ENCODE assay signal across 1 cellular context in the genomic region with DNA sequence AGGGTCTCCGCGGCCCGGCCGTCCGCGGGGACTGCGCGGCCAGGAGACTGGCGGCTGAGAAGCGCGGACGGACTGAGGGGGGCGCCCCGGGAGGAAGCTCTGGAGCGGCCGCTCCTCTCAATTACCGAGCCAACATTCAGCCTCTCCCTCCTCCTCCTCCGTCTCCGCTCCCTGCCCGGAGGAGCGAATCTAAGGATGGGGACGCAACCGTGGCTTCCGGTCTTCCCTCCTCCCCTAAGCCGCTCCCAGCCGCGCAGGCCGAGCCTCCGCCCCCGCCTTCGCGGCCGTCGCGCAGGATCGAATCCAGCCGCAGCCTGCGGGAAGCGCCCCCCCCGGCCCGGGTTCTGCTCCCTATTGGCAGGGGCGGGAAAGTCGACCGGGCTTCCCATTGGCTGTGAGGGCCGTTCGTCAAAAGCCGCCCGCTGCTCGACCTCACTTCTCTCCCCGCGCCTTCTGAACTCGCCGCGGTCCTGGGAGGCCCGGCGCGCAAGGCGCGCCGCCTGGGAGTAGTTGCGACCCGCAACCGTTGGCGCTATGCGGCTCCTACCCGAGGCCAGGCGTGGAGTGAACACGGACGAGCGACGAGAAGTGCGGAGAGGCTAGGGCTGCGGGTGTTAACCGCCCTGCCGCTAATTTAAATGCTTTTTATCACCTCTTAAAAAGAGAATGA.
TF ChIP-seq lines count a peak whose summit lies in the region.

A gene (minus strand): TSS at position 197 of the 670 bp plus-strand sequence. CDS start 302 bp downstream, outside the sequence.

TF ChIP-seq in HepG2, 621 proteins besides CTCF, POLR2A, EP300 and RAD21 (continued from another document and continues in another):
- TF ChIP-seq ZBTB20 (CRISPR knock-in tag; IDR thresholded peaks at IDR 0.05; ENCODE audit: borderline replicate concordance, low read depth), result 0 out of 2 replicates have a peak, but pooled peaks have one; percentile 18
- TF ChIP-seq, protein P1, sequence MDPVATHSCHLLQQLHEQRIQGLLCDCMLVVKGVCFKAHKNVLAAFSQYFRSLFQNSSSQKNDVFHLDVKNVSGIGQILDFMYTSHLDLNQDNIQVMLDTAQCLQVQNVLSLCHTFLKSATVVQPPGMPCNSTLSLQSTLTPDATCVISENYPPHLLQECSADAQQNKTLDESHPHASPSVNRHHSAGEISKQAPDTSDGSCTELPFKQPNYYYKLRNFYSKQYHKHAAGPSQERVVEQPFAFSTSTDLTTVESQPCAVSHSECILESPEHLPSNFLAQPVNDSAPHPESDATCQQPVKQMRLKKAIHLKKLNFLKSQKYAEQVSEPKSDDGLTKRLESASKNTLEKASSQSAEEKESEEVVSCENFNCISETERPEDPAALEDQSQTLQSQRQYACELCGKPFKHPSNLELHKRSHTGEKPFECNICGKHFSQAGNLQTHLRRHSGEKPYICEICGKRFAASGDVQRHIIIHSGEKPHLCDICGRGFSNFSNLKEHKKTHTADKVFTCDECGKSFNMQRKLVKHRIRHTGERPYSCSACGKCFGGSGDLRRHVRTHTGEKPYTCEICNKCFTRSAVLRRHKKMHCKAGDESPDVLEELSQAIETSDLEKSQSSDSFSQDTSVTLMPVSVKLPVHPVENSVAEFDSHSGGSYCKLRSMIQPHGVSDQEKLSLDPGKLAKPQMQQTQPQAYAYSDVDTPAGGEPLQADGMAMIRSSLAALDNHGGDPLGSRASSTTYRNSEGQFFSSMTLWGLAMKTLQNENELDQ (CRISPR knock-in tag; IDR thresholded peaks at IDR 0.05; ENCODE audit: borderline replicate concordance), result no peak; the same call in 1 of the 2 replicates
- no peak for TF ChIP-seq SSRP1 (CRISPR knock-in tag; IDR thresholded peaks at IDR 0.05)
- TF ChIP-seq ZNF577 (CRISPR knock-in tag; IDR thresholded peaks at IDR 0.05; ENCODE audit: borderline replicate concordance, low read depth), result no peak
- peak; percentile 95 for TF ChIP-seq GABPB1 (CRISPR knock-in tag; IDR thresholded peaks at IDR 0.05)
- TF ChIP-seq ZNF251 (CRISPR knock-in tag; IDR thresholded peaks at IDR 0.05), result no peak
- TF ChIP-seq TRIM24 (CRISPR knock-in tag; IDR thresholded peaks at IDR 0.05), result no peak
- TF ChIP-seq, protein P2, sequence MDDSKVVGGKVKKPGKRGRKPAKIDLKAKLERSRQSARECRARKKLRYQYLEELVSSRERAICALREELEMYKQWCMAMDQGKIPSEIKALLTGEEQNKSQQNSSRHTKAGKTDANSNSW (CRISPR knock-in tag; IDR thresholded peaks at IDR 0.05; ENCODE audit: borderline replicate concordance), result no peak
- TF ChIP-seq POLR2AphosphoS2 (IDR thresholded peaks at IDR 0.05; ENCODE audit: low read depth, low read length), result no peak
- TF ChIP-seq, protein P3, sequence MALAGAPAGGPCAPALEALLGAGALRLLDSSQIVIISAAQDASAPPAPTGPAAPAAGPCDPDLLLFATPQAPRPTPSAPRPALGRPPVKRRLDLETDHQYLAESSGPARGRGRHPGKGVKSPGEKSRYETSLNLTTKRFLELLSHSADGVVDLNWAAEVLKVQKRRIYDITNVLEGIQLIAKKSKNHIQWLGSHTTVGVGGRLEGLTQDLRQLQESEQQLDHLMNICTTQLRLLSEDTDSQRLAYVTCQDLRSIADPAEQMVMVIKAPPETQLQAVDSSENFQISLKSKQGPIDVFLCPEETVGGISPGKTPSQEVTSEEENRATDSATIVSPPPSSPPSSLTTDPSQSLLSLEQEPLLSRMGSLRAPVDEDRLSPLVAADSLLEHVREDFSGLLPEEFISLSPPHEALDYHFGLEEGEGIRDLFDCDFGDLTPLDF (CRISPR knock-in tag; IDR thresholded peaks at IDR 0.05), result peak; percentile 96
- TF ChIP-seq POLR2AphosphoS5 (IDR thresholded peaks at IDR 0.05; ENCODE audit: low read depth, low read length), result peak; percentile 96
- TF ChIP-seq FOXA1 (IDR thresholded peaks at IDR 0.05), result no peak
- peak; percentile 40 for TF ChIP-seq FOXA1 (CRISPR knock-in tag; IDR thresholded peaks at IDR 0.05)
- TF ChIP-seq DR1 (CRISPR knock-in tag; IDR thresholded peaks at IDR 0.05), result peak; percentile 87
- TF ChIP-seq ZNF264 (CRISPR knock-in tag; IDR thresholded peaks at IDR 0.05), result peak; percentile 93
- peak; percentile 66 for TF ChIP-seq ZNF143 (CRISPR knock-in tag; IDR thresholded peaks at IDR 0.05)
- TF ChIP-seq RFX3 (CRISPR knock-in tag; IDR thresholded peaks at IDR 0.05), result no peak; the same call in 1 of the 2 replicates
- TF ChIP-seq, protein P4, sequence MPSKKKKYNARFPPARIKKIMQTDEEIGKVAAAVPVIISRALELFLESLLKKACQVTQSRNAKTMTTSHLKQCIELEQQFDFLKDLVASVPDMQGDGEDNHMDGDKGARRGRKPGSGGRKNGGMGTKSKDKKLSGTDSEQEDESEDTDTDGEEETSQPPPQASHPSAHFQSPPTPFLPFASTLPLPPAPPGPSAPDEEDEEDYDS (CRISPR knock-in tag; IDR thresholded peaks at IDR 0.05), result peak; percentile 93
- TF ChIP-seq MTF1 (CRISPR knock-in tag; IDR thresholded peaks at IDR 0.05), result no peak; the same call in 1 of the 2 replicates
- TF ChIP-seq ZBTB21 (CRISPR knock-in tag; IDR thresholded peaks at IDR 0.05), result no peak; the same call in 1 of the 2 replicates
- TF ChIP-seq ZFP62 (CRISPR knock-in tag; IDR thresholded peaks at IDR 0.05), result no peak
- peak; percentile 77; the same call in 1 of the 2 replicates for TF ChIP-seq ZNF589 (CRISPR knock-in tag; conservative IDR thresholded peaks at IDR 0.05)
- peak; percentile 75; the same call in 1 of the 2 replicates for TF ChIP-seq MEIS2 (CRISPR knock-in tag; IDR thresholded peaks at IDR 0.05)
- peak; percentile 45; the same call in 1 of the 2 replicates for TF ChIP-seq DPF2 (CRISPR knock-in tag; IDR thresholded peaks at IDR 0.05; ENCODE audit: borderline replicate concordance, low read depth)
- peak; percentile 96 for TF ChIP-seq KLF12 (CRISPR knock-in tag; IDR thresholded peaks at IDR 0.05; ENCODE audit: borderline replicate concordance)
- TF ChIP-seq U2AF2 (IDR thresholded peaks at IDR 0.05; ENCODE audit: low read depth, low read length), result no peak
- TF ChIP-seq, protein P5, sequence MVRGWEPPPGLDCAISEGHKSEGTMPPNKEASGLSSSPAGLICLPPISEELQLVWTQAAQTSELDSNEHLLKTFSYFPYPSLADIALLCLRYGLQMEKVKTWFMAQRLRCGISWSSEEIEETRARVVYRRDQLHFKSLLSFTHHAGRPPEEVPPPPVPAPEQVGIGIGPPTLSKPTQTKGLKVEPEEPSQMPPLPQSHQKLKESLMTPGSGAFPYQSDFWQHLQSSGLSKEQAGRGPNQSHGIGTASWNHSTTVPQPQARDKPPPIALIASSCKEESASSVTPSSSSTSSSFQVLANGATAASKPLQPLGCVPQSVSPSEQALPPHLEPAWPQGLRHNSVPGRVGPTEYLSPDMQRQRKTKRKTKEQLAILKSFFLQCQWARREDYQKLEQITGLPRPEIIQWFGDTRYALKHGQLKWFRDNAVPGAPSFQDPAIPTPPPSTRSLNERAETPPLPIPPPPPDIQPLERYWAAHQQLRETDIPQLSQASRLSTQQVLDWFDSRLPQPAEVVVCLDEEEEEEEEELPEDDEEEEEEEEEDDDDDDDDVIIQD (CRISPR knock-in tag; IDR thresholded peaks at IDR 0.05; ENCODE audit: low read depth), result peak; percentile 78
- TF ChIP-seq, protein P6, sequence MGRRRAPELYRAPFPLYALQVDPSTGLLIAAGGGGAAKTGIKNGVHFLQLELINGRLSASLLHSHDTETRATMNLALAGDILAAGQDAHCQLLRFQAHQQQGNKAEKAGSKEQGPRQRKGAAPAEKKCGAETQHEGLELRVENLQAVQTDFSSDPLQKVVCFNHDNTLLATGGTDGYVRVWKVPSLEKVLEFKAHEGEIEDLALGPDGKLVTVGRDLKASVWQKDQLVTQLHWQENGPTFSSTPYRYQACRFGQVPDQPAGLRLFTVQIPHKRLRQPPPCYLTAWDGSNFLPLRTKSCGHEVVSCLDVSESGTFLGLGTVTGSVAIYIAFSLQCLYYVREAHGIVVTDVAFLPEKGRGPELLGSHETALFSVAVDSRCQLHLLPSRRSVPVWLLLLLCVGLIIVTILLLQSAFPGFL (CRISPR knock-in tag; IDR thresholded peaks at IDR 0.05), result no peak
- no peak for TF ChIP-seq IRX3 (CRISPR knock-in tag; IDR thresholded peaks at IDR 0.05; ENCODE audit: borderline replicate concordance, low read depth)
- TF ChIP-seq, protein P7, sequence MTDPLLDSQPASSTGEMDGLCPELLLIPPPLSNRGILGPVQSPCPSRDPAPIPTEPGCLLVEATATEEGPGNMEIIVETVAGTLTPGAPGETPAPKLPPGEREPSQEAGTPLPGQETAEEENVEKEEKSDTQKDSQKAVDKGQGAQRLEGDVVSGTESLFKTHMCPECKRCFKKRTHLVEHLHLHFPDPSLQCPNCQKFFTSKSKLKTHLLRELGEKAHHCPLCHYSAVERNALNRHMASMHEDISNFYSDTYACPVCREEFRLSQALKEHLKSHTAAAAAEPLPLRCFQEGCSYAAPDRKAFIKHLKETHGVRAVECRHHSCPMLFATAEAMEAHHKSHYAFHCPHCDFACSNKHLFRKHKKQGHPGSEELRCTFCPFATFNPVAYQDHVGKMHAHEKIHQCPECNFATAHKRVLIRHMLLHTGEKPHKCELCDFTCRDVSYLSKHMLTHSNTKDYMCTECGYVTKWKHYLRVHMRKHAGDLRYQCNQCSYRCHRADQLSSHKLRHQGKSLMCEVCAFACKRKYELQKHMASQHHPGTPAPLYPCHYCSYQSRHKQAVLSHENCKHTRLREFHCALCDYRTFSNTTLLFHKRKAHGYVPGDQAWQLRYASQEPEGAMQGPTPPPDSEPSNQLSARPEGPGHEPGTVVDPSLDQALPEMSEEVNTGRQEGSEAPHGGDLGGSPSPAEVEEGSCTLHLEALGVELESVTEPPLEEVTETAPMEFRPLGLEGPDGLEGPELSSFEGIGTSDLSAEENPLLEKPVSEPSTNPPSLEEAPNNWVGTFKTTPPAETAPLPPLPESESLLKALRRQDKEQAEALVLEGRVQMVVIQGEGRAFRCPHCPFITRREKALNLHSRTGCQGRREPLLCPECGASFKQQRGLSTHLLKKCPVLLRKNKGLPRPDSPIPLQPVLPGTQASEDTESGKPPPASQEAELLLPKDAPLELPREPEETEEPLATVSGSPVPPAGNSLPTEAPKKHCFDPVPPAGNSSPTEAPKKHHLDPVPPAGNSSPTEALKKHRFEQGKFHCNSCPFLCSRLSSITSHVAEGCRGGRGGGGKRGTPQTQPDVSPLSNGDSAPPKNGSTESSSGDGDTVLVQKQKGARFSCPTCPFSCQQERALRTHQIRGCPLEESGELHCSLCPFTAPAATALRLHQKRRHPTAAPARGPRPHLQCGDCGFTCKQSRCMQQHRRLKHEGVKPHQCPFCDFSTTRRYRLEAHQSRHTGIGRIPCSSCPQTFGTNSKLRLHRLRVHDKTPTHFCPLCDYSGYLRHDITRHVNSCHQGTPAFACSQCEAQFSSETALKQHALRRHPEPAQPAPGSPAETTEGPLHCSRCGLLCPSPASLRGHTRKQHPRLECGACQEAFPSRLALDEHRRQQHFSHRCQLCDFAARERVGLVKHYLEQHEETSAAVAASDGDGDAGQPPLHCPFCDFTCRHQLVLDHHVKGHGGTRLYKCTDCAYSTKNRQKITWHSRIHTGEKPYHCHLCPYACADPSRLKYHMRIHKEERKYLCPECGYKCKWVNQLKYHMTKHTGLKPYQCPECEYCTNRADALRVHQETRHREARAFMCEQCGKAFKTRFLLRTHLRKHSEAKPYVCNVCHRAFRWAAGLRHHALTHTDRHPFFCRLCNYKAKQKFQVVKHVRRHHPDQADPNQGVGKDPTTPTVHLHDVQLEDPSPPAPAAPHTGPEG (CRISPR knock-in tag; IDR thresholded peaks at IDR 0.05), result peak; percentile 86
- peak; percentile 87; the same call in 1 of the 2 replicates for TF ChIP-seq ZNF317 (CRISPR knock-in tag; IDR thresholded peaks at IDR 0.05)
- TF ChIP-seq ZNF350 (CRISPR knock-in tag; IDR thresholded peaks at IDR 0.05; ENCODE audit: borderline replicate concordance, low read depth), result peak; percentile 93; the same call in 1 of the 2 replicates
- TF ChIP-seq ZNF569 (CRISPR knock-in tag; IDR thresholded peaks at IDR 0.05; ENCODE audit: borderline replicate concordance), result peak; percentile 89; the same call in 1 of the 2 replicates
- TF ChIP-seq, protein P8, sequence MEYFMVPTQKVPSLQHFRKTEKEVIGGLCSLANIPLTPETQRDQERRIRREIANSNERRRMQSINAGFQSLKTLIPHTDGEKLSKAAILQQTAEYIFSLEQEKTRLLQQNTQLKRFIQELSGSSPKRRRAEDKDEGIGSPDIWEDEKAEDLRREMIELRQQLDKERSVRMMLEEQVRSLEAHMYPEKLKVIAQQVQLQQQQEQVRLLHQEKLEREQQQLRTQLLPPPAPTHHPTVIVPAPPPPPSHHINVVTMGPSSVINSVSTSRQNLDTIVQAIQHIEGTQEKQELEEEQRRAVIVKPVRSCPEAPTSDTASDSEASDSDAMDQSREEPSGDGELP (IDR thresholded peaks at IDR 0.05; ENCODE audit: borderline replicate concordance, low read depth), result no peak
- TF ChIP-seq ZSCAN31 (CRISPR knock-in tag; IDR thresholded peaks at IDR 0.05; ENCODE audit: low read depth), result no peak; the same call in 1 of the 2 replicates
- peak; percentile 81 for TF ChIP-seq KAT7 (CRISPR knock-in tag; IDR thresholded peaks at IDR 0.05; ENCODE audit: borderline replicate concordance)
- peak; percentile 88 for TF ChIP-seq ZNF543 (CRISPR knock-in tag; IDR thresholded peaks at IDR 0.05)
- TF ChIP-seq, protein P9, sequence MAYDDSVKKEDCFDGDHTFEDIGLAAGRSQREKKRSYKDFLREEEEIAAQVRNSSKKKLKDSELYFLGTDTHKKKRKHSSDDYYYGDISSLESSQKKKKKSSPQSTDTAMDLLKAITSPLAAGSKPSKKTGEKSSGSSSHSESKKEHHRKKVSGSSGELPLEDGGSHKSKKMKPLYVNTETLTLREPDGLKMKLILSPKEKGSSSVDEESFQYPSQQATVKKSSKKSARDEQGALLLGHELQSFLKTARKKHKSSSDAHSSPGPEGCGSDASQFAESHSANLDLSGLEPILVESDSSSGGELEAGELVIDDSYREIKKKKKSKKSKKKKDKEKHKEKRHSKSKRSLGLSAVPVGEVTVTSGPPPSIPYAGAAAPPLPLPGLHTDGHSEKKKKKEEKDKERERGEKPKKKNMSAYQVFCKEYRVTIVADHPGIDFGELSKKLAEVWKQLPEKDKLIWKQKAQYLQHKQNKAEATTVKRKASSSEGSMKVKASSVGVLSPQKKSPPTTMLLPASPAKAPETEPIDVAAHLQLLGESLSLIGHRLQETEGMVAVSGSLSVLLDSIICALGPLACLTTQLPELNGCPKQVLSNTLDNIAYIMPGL (CRISPR knock-in tag; IDR thresholded peaks at IDR 0.05; ENCODE audit: borderline replicate concordance in 1 of 2, low read depth in 1 of 2), result peak in 1 of 2 experiments; percentile 92
- no peak for TF ChIP-seq TCF12 (IDR thresholded peaks at IDR 0.05)
- no peak for TF ChIP-seq TCF12 (CRISPR knock-in tag; IDR thresholded peaks at IDR 0.05)
- no peak for TF ChIP-seq ZNF672 (CRISPR knock-in tag; IDR thresholded peaks at IDR 0.05)
- peak; percentile 82 for TF ChIP-seq ZBTB3 (CRISPR knock-in tag; IDR thresholded peaks at IDR 0.05; ENCODE audit: borderline replicate concordance, low read depth)
